Comparison of ENCODE assay signal across 1 cellular context in the genomic region with DNA sequence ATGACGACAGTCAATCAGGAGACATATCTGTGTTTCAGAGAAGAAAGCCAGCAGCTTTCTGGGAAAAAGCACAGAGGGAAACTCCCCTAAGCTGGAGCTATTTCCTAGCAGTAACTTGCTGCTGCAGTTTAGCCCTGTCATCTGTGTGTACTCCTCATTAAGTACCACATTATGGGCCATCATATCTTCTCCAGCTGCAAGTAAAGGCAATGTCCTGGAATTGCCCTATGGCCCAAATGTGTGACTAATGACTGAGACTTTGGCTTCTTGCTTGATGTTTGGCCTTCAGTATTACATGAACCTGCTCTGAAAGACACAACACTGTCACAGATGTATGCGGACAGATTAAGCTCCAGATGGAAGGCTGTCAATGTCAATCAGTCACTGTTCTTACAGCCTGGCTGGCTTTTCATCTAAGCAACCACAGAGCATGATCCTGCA.
TF ChIP-seq lines count a peak whose summit lies in the region.

No MANE protein-coding gene starts in this region.

TF ChIP-seq in K562, 482 proteins besides CTCF, POLR2A, EP300 and RAD21 (continued from another document):
- TF ChIP-seq, protein P1, sequence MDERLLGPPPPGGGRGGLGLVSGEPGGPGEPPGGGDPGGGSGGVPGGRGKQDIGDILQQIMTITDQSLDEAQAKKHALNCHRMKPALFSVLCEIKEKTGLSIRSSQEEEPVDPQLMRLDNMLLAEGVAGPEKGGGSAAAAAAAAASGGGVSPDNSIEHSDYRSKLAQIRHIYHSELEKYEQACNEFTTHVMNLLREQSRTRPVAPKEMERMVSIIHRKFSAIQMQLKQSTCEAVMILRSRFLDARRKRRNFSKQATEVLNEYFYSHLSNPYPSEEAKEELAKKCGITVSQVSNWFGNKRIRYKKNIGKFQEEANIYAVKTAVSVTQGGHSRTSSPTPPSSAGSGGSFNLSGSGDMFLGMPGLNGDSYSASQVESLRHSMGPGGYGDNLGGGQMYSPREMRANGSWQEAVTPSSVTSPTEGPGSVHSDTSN (CRISPR knock-in tag; IDR thresholded peaks at IDR 0.05; ENCODE audit: low read depth), result no peak
- TF ChIP-seq, protein P1 (tag; conservative IDR thresholded peaks at IDR 0.05; ENCODE audit: low read depth), result peak; percentile 70
- TF ChIP-seq FOXA3 (CRISPR knock-in tag; conservative IDR thresholded peaks at IDR 0.05 in 1 of 2, IDR thresholded peaks at IDR 0.05 in 1 of 2) (no peak), CBFA2T3 (IDR thresholded peaks at IDR 0.05) (peak; percentile 61), SMARCC2 (IDR thresholded peaks at IDR 0.05; ENCODE audit: low read depth) (no peak), CBFA2T2 (conservative IDR thresholded peaks at IDR 0.05) (peak; percentile 41), ZNF584 (CRISPR knock-in tag; IDR thresholded peaks at IDR 0.05; ENCODE audit: low read depth) (0 out of 2 replicates have a peak, but pooled peaks have one; percentile 30)
- TF ChIP-seq, protein P2, sequence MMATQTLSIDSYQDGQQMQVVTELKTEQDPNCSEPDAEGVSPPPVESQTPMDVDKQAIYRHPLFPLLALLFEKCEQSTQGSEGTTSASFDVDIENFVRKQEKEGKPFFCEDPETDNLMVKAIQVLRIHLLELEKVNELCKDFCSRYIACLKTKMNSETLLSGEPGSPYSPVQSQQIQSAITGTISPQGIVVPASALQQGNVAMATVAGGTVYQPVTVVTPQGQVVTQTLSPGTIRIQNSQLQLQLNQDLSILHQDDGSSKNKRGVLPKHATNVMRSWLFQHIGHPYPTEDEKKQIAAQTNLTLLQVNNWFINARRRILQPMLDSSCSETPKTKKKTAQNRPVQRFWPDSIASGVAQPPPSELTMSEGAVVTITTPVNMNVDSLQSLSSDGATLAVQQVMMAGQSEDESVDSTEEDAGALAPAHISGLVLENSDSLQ (IDR thresholded peaks at IDR 0.05), result peak; percentile 71
